27 cellular contexts compared by ENCODE assay signal in the genomic region with DNA sequence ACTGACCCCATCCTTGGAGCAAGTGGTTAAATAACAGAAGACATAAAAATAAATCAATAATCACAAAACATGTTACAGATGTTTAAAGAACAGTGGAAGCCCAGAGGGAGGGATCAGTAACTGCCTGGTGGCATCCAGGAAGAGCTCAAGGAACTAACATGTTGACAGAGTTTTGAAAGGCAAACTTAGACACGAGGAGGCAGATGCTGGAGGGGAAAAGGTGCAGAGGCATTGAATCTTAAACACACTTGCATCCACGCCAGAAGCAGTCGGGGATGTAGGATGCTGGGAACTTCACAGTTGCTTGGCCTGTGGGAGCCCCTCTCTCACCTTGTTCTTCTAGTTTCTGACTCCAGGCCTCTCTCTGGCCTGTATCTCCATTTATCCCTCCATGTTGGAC.
DNase-seq lines count a peak whose midpoint lies in the region; ATAC-seq and TF ChIP-seq lines count a peak whose summit lies in the region.
"Had no signal": no experiment of that assay in that cellular context is flagged by ENCODE, and none has a peak within 500 bp of the region (broad histone marks: within the 10 kb centered on the region; RNA-seq: fewer than 3 reads in every experiment).

No MANE protein-coding gene starts in this region.

- H3K27ac Mint-ChIP-seq in T-cell: no peak overlapping the region
- H3K27ac Mint-ChIP-seq: CD8-positive, alpha-beta T cell had no signal

- no peak overlapping the region for H3K4me2 ChIP-seq in trophoblast cell (ENCODE audit: low read length)
- H3K4me2 ChIP-seq: A549, PC-9 had no signal

- H2AK5ac ChIP-seq in trophoblast cell (ENCODE audit: low read length): no peak overlapping the region

- H4K8ac ChIP-seq in trophoblast cell (ENCODE audit: low read depth, low read length): peak overlapping the region; percentile 8

- H3K14ac ChIP-seq in trophoblast cell (ENCODE audit: low read length): no peak overlapping the region

- peaks cover 0 to 7% of the 10 kb centered on the region in 2 donors for H3K27me3 Mint-ChIP-seq in T-cell
- peaks cover 5% of the 10 kb centered on the region for H3K27me3 Mint-ChIP-seq in activated T-cell treated with anti-CD3 and anti-CD28 coated beads, Interleukin-2, amount 50 U/mL, for 4 hours (ENCODE audit: low read depth)

- no peaks in the 10 kb centered on the region for H3K9me3 ChIP-seq in HEK293 (ENCODE audit: control insufficient read depth, insufficient read depth, low read depth, low read length)
- H3K9me3 ChIP-seq in body of pancreas: no peaks in the 10 kb centered on the region
- H3K9me3 ChIP-seq in trophoblast cell (ENCODE audit: insufficient read depth, low read depth, low read length): no peaks in the 10 kb centered on the region
- H3K9me3 ChIP-seq: A549, Caco-2, SJSA1 had no signal

- peaks cover 4% of the 10 kb centered on the region for H3K79me1 ChIP-seq in trophoblast cell (ENCODE audit: low read length)

- no peak overlapping the region for H3K23ac ChIP-seq in trophoblast cell (ENCODE audit: low read length)

- H2BK120ac ChIP-seq in trophoblast cell (ENCODE audit: insufficient read depth, low read length, poor library complexity): no peak overlapping the region

- H2BK5ac ChIP-seq in trophoblast cell (ENCODE audit: low read depth, low read length, poor library complexity): no peak overlapping the region

- no peaks in the 10 kb centered on the region for H3K27me3 ChIP-seq in body of pancreas
- no peaks in the 10 kb centered on the region for H3K27me3 ChIP-seq in trophoblast cell (ENCODE audit: insufficient read depth, low read length)
- H3K27me3 ChIP-seq in foreskin keratinocyte: no peaks in the 10 kb centered on the region

- H3K4me3 ChIP-seq in HEK293 (ENCODE audit: low read depth, low read length) (no peak overlapping the region), body of pancreas (no peak overlapping the region), trophoblast cell (ENCODE audit: low read depth, low read length) (no peak overlapping the region)
- H3K4me3 ChIP-seq: A549, GM12878, K562, PC-9, SJSA1 had no signal

- POLR2A ChIA-PET in HEK293 (lab: Yijun Ruan, JAX) (interaction anchor here (0.5 kb wide), 1 partner anchor 205 kb away, joined by 3 read pairs; no protein-coding TSS in a partner anchor), T-cell (lab: Charles Lee) (interaction anchor here (0.6 kb wide), 3 partner anchors 188 to 815 kb away, joined by 3 to 13 read pairs (median 4); no protein-coding TSS in a partner anchor)

- no peaks in the 10 kb centered on the region for H3K36me3 Mint-ChIP-seq in T-cell
- H3K36me3 Mint-ChIP-seq in activated T-cell treated with anti-CD3 and anti-CD28 coated beads, Interleukin-2, amount 50 U/mL, for 4 hours (ENCODE audit: insufficient read depth): no peaks in the 10 kb centered on the region
- H3K36me3 Mint-ChIP-seq: CD8-positive, alpha-beta T cell had no signal

- TF ChIP-seq CTCF in HEK293 (tag by site-specific recombination; IDR thresholded peaks at IDR 0.05) (no peak), body of pancreas (IDR thresholded peaks at IDR 0.05) (no peak), foreskin keratinocyte (conservative IDR thresholded peaks at IDR 0.05) (no peak)

- intact Hi-C loops in body of pancreas (cut with DNase I): no loop called here

- H3K4me1 Mint-ChIP-seq in T-cell: no peaks in the 10 kb centered on the region
- H3K4me1 Mint-ChIP-seq in activated T-cell treated with anti-CD3 and anti-CD28 coated beads, Interleukin-2, amount 50 U/mL, for 4 hours (ENCODE audit: low read depth): no peaks in the 10 kb centered on the region

- H2AFZ ChIP-seq in trophoblast cell (ENCODE audit: insufficient read depth, low read length, poor library complexity): no peak overlapping the region
- H2AFZ ChIP-seq: PC-9 had no signal

- no peak overlapping the region for H3K4ac ChIP-seq in trophoblast cell (ENCODE audit: low read depth, low read length)

- H3K18ac ChIP-seq in trophoblast cell (ENCODE audit: low read length): no peak overlapping the region

- no peaks in the 10 kb centered on the region for H3K9me3 Mint-ChIP-seq in T-cell
- H3K9me3 Mint-ChIP-seq in activated T-cell treated with anti-CD3 and anti-CD28 coated beads, Interleukin-2, amount 50 U/mL, for 4 hours: no peaks in the 10 kb centered on the region
- H3K9me3 Mint-ChIP-seq: CD8-positive, alpha-beta T cell had no signal

- H3K79me2 ChIP-seq in trophoblast cell (ENCODE audit: control insufficient read depth, insufficient read depth, low read length, poor library complexity): no peaks in the 10 kb centered on the region

- no peak for TF ChIP-seq POLR2A in body of pancreas (IDR thresholded peaks at IDR 0.05)

- H3K36me3 ChIP-seq in HEK293 (ENCODE audit: control insufficient read depth in 2 of 2, insufficient read depth in 1 of 2, low read length in 2 of 2): no peaks in the 10 kb centered on the region
- H3K36me3 ChIP-seq in body of pancreas (replicated peaks in 1 of 2; ENCODE audit: insufficient read depth in 1 of 2, low read depth in 2 of 2): no peaks in the 10 kb centered on the region
- no peaks in the 10 kb centered on the region for H3K36me3 ChIP-seq in trophoblast cell (ENCODE audit: control insufficient read depth in 1 of 2, insufficient read depth in 2 of 2, low read length in 2 of 2)
- H3K36me3 ChIP-seq: SJSA1 had no signal

- no peak overlapping the region for H3K9ac ChIP-seq in trophoblast cell (ENCODE audit: low read length)

- H4K12ac ChIP-seq in trophoblast cell (ENCODE audit: low read depth, low read length): no peak overlapping the region

- CTCF ChIA-PET in HEK293 (lab: Yijun Ruan, JAX) (interaction anchor here (0.7 to 3.7 kb wide), 8 partner anchors 23 to 813 kb away, joined by 3 to 19 read pairs (median 4); no protein-coding TSS in a partner anchor), T-cell (lab: Charles Lee) (interaction anchor here in 1 of 2 donors (1.0 to 3.2 kb wide), 3 partner anchors 560 to 815 kb away, joined by 3 to 23 read pairs (median 3); no protein-coding TSS in a partner anchor)

- DNase-seq in body of pancreas: no peak
- peak in 1 of 2 donors; percentile 21 for DNase-seq in trophoblast cell
- no peak for DNase-seq in T-cell
- no peak for DNase-seq in activated T-cell treated with anti-CD3 and anti-CD28 coated beads, Interleukin-2, amount 50 U/mL, for 4 hours
- DNase-seq in foreskin keratinocyte: no peak
- no peak for DNase-seq in HPDE6-E6E7 (ENCODE audit: extremely low spot score)
- DNase-seq: Caco-2; CD8-positive, alpha-beta T cell; DMS 273 treated with DMSO at 0.1 percent for 48 hours; DMS79; EL; GDM1; HCEC 1CT; MM.1S; NCI-H2029; NCI-H446; NCI-H524 treated with DMSO at 0.1 percent for 48 hours; NCI-H82; NK-92 treated with Interleukin-12 subunit alpha and Interleukin-12 subunit beta, amount 100 ng/mL, for 24 hours; PC-9 had no signal

- H3K4me1 ChIP-seq in HEK293 (ENCODE audit: control insufficient read depth, insufficient read depth, low read length) (no peaks in the 10 kb centered on the region), body of pancreas (peaks cover 8% of the 10 kb centered on the region), trophoblast cell (ENCODE audit: control insufficient read depth in 1 of 2, insufficient read depth in 2 of 2, low read length in 2 of 2) (peaks cover 2 to 3% of the 10 kb centered on the region in 2 experiments), foreskin keratinocyte (no peaks in the 10 kb centered on the region)
- H3K4me1 ChIP-seq: A549, SJSA1 had no signal

- no peak overlapping the region for H4K91ac ChIP-seq in trophoblast cell (ENCODE audit: low read depth, low read length)

- no peak overlapping the region for H3K4me3 Mint-ChIP-seq in T-cell
- no peak overlapping the region for H3K4me3 Mint-ChIP-seq in activated T-cell treated with anti-CD3 and anti-CD28 coated beads, Interleukin-2, amount 50 U/mL, for 4 hours
- H3K4me3 Mint-ChIP-seq: CD8-positive, alpha-beta T cell had no signal

- no peak overlapping the region for H3K27ac ChIP-seq in HEK293 (ENCODE audit: extremely low read depth, low read depth, low read length)
- H3K27ac ChIP-seq in body of pancreas: peak overlapping the region in 3 of 4 donors; percentile 28 to 70 (median 57)
- no peak overlapping the region for H3K27ac ChIP-seq in trophoblast cell (ENCODE audit: low read depth, low read length)
- no peak overlapping the region for H3K27ac ChIP-seq in foreskin keratinocyte
- H3K27ac ChIP-seq: A549, C4-2B, PC-9, SJSA1 had no signal

- no peak for ATAC-seq in body of pancreas
- ATAC-seq in T-cell (replicated peaks in 1 of 4): no peak
- ATAC-seq in activated T-cell treated with anti-CD3 and anti-CD28 coated beads, Interleukin-2, amount 50 U/mL, for 4 hours: no peak
- ATAC-seq in foreskin keratinocyte: no peak
- ATAC-seq: A549; CD8-positive, alpha-beta T cell; GM12878; K562; Right ventricle myocardium inferior had no signal

- no peak overlapping the region for H2BK12ac ChIP-seq in trophoblast cell (ENCODE audit: low read length)

- 63 to 66% methylated on average over 3 of the region's 3 CpGs for WGBS in body of pancreas, 2 donors
- WGBS in trophoblast cell (ENCODE audit: extremely low coverage, insufficient coverage, insufficient read length): no CpG with 5 or more reads among the region's 3 CpGs

TF ChIP-seq in HEK293, 187 proteins besides CTCF, POLR2A, EP300 and RAD21:
- no peak for TF ChIP-seq ZNF148 (tag by site-specific recombination; IDR thresholded peaks at IDR 0.05; ENCODE audit: borderline replicate concordance)
- no peak for TF ChIP-seq ZNF610 (tag by site-specific recombination; IDR thresholded peaks at IDR 0.05; ENCODE audit: borderline replicate concordance)
- TF ChIP-seq ZNF561 (tag by site-specific recombination; IDR thresholded peaks at IDR 0.05; ENCODE audit: borderline replicate concordance): no peak
- TF ChIP-seq ZNF341 (tag by site-specific recombination; IDR thresholded peaks at IDR 0.05; ENCODE audit: low read depth): peak; percentile 46; the same call in 1 of the 2 replicates

Comparison
In these comparisons a context has a peak if more than half of its experiments do, and no peak if none do; other contexts are left out.
1. H3K27ac ChIP-seq: peak in body of pancreas (3 of 4); none in HEK293 (single experiment), trophoblast cell (single experiment) and foreskin keratinocyte (single experiment).